In the genomic region with DNA sequence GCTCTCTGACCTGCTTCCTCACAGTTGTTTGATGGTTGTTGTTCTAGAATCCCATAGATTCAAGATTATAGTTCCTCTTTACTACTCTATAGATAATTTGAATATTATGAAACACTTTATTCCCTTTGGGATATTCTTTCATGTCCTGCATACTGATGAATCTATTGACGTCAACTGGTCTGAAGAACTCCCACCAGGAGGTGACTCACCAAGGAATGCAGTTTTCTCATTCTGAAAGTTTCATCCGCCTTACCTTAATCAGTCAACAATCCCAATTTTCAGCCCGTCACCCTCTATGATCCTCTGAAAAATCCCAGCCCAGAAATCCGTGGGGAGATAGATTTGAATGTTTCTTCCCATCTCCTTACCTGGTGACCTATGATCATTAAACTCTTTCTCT, we compare ENCODE assay signal across 27 cellular contexts.
DNase-seq lines count a peak whose midpoint lies in the region; FAIRE-seq and TF ChIP-seq lines count a peak whose summit lies in the region.
"Had no signal": no experiment of that assay in that cellular context is flagged by ENCODE, and none has a peak within 500 bp of the region (broad histone marks: within the 10 kb centered on the region; RNA-seq: fewer than 3 reads in every experiment).

No MANE protein-coding gene starts in this region.

- no peaks in the 10 kb centered on the region for H3K27me3 ChIP-seq in astrocyte (ENCODE audit: insufficient read depth, low read length)
- H3K27me3 ChIP-seq in left ventricle myocardium inferior (ENCODE audit: low read depth): no peaks in the 10 kb centered on the region
- H3K27me3 ChIP-seq: ascending aorta, heart right ventricle, vagina had no signal

- peak overlapping the region; percentile 72 for H3K27ac ChIP-seq in astrocyte (ENCODE audit: low read depth, low read length)
- no peak overlapping the region for H3K27ac ChIP-seq in left ventricle myocardium inferior (replicated peaks)
- H3K27ac ChIP-seq: ascending aorta, heart right ventricle, vagina, VCaP had no signal

- H3K9me3 ChIP-seq in astrocyte (ENCODE audit: insufficient read depth, low read depth, low read length) (no peaks in the 10 kb centered on the region), left ventricle myocardium inferior (replicated peaks) (no peaks in the 10 kb centered on the region)
- H3K9me3 ChIP-seq: ascending aorta, vagina had no signal

- no peaks in the 10 kb centered on the region for H4K20me1 ChIP-seq in astrocyte (ENCODE audit: insufficient read depth, low read length)

- no peaks in the 10 kb centered on the region for H3K27me3 Mint-ChIP-seq in astrocyte (ENCODE audit: low read depth, unreplicated experiment)
- H3K27me3 Mint-ChIP-seq: activated naive CD8-positive, alpha-beta T cell; naive B cell; stimulated activated naive CD8-positive, alpha-beta T cell treated with anti-CD3 and anti-CD28 coated beads, Interleukin-15, Interleukin-2, amounts not matched to agents 100 ng/mL and 50 ng/mL, for 24 hours had no signal

- H3K79me2 ChIP-seq in astrocyte (ENCODE audit: insufficient read depth, low read length): no peaks in the 10 kb centered on the region

- no peak overlapping the region for H3K4me3 Mint-ChIP-seq in astrocyte (ENCODE audit: unreplicated experiment)
- H3K4me3 Mint-ChIP-seq: activated naive CD8-positive, alpha-beta T cell; CD14-positive monocyte; naive B cell; stimulated activated naive CD8-positive, alpha-beta T cell treated with anti-CD3 and anti-CD28 coated beads, Interleukin-15, Interleukin-2, amounts not matched to agents 100 ng/mL and 50 ng/mL, for 24 hours had no signal

- no peak for TF ChIP-seq CTCF in astrocyte (IDR thresholded peaks at IDR 0.05; ENCODE audit: insufficient read depth, low read depth, low read length)
- TF ChIP-seq CTCF in fibroblast of pulmonary artery (IDR thresholded peaks at IDR 0.05; ENCODE audit: low read length, missing control alignments): no peak
- no peak for TF ChIP-seq CTCF in left ventricle myocardium inferior (IDR thresholded peaks at IDR 0.05; ENCODE audit: borderline replicate concordance)

- no peaks in the 10 kb centered on the region for H3K9me3 Mint-ChIP-seq in astrocyte (ENCODE audit: unreplicated experiment)
- H3K9me3 Mint-ChIP-seq: naive B cell; stimulated activated naive CD8-positive, alpha-beta T cell treated with anti-CD3 and anti-CD28 coated beads, Interleukin-15, Interleukin-2, amounts not matched to agents 100 ng/mL and 50 ng/mL, for 24 hours had no signal

- H3K4me1 ChIP-seq in astrocyte (ENCODE audit: insufficient read depth, low read length) (peaks cover 9% of the 10 kb centered on the region), left ventricle myocardium inferior (no peaks in the 10 kb centered on the region)
- H3K4me1 ChIP-seq: ascending aorta, heart right ventricle, vagina had no signal

- intact Hi-C loops in left ventricle myocardium inferior (cut with micrococcal nuclease): no loop called here

- peak overlapping the region; percentile 27 for H2AFZ ChIP-seq in astrocyte (ENCODE audit: low read depth, low read length)

- no peaks in the 10 kb centered on the region for H3K36me3 Mint-ChIP-seq in astrocyte (ENCODE audit: low read depth, unreplicated experiment)
- H3K36me3 Mint-ChIP-seq: activated naive CD8-positive, alpha-beta T cell; CD14-positive monocyte; naive B cell had no signal

- H3K4me2 ChIP-seq in astrocyte (ENCODE audit: low read length): peak overlapping the region; percentile 56

- no peak overlapping the region for H3K9ac ChIP-seq in astrocyte (ENCODE audit: low read length)

- peak; percentile 39 for FAIRE-seq in astrocyte (lab: Jason Lieb, UNC)
- FAIRE-seq: D721Med, K562 had no signal

- no peak overlapping the region for H3K4me3 ChIP-seq in astrocyte (ENCODE audit: insufficient read depth, low read depth, low read length)
- H3K4me3 ChIP-seq in fibroblast of pulmonary artery (replicated peaks; ENCODE audit: low read depth, low read length): no peak overlapping the region
- H3K4me3 ChIP-seq in skeletal muscle cell (ENCODE audit: low read depth, low read length): no peak overlapping the region
- H3K4me3 ChIP-seq in left ventricle myocardium inferior: no peak overlapping the region
- H3K4me3 ChIP-seq: ascending aorta, heart right ventricle, K562, vagina had no signal

- H3K4me1 Mint-ChIP-seq in astrocyte (ENCODE audit: low read depth, unreplicated experiment): peaks cover 26% of the 10 kb centered on the region
- H3K4me1 Mint-ChIP-seq: CD14-positive monocyte, naive B cell had no signal

- H3K27ac Mint-ChIP-seq in astrocyte (ENCODE audit: unreplicated experiment): peak overlapping the region; percentile 50
- H3K27ac Mint-ChIP-seq: activated naive CD8-positive, alpha-beta T cell; naive B cell; stimulated activated naive CD8-positive, alpha-beta T cell treated with anti-CD3 and anti-CD28 coated beads, Interleukin-15, Interleukin-2, amounts not matched to agents 100 ng/mL and 50 ng/mL, for 24 hours had no signal

- H3K36me3 ChIP-seq in astrocyte (ENCODE audit: insufficient read depth, low read length) (no peaks in the 10 kb centered on the region), left ventricle myocardium inferior (no peaks in the 10 kb centered on the region)
- H3K36me3 ChIP-seq: ascending aorta, heart right ventricle, vagina had no signal

- DNase-seq in NCI-H226: peak; percentile 65
- DNase-seq in astrocyte (ENCODE audit: low read depth): peak; percentile 23
- peak; percentile 42 for DNase-seq in fibroblast of pulmonary artery (ENCODE audit: low read depth)
- peak; percentile 74 for DNase-seq in skeletal muscle cell (ENCODE audit: low read depth)
- no peak for DNase-seq in stimulated activated CD8-positive, alpha-beta memory T cell treated with anti-CD3 and anti-CD28 coated beads, Interleukin-4, amount 100 ng/mL, for 48 hours
- no peak for DNase-seq in NCI-H1105 (lab: John Stamatoyannopoulos, UW)
- DNase-seq in cerebellum (ENCODE audit: low spot score): no peak
- DNase-seq in left ventricle myocardium inferior: no peak
- DNase-seq: activated CD4-positive, alpha-beta T cell treated with anti-CD3 and anti-CD28 coated beads for 4 hours; activated T-cell treated with anti-CD3 and anti-CD28 coated beads for 4 hours; effector CD4-positive, alpha-beta T cell; EL; H7; heart right ventricle; left cardiac atrium; MM.1S; naive B cell; NCI-H1436; NCI-H2081 treated with DMSO at 0.1 percent for 48 hours had no signal

Comparison
In these comparisons a context has a peak if more than half of its experiments do, and no peak if none do; other contexts are left out.
1. DNase-seq: peak in NCI-H226 (single experiment), astrocyte (single experiment), fibroblast of pulmonary artery (single experiment) and skeletal muscle cell (single experiment); none in stimulated activated CD8-positive, alpha-beta memory T cell treated with anti-CD3 and anti-CD28 coated beads, Interleukin-4, amount 100 ng/mL, for 48 hours (single experiment), NCI-H1105 (single experiment), cerebellum (single experiment) and left ventricle myocardium inferior (single experiment).